Comparison of ENCODE assay signal across 1 cellular context in the genomic region with DNA sequence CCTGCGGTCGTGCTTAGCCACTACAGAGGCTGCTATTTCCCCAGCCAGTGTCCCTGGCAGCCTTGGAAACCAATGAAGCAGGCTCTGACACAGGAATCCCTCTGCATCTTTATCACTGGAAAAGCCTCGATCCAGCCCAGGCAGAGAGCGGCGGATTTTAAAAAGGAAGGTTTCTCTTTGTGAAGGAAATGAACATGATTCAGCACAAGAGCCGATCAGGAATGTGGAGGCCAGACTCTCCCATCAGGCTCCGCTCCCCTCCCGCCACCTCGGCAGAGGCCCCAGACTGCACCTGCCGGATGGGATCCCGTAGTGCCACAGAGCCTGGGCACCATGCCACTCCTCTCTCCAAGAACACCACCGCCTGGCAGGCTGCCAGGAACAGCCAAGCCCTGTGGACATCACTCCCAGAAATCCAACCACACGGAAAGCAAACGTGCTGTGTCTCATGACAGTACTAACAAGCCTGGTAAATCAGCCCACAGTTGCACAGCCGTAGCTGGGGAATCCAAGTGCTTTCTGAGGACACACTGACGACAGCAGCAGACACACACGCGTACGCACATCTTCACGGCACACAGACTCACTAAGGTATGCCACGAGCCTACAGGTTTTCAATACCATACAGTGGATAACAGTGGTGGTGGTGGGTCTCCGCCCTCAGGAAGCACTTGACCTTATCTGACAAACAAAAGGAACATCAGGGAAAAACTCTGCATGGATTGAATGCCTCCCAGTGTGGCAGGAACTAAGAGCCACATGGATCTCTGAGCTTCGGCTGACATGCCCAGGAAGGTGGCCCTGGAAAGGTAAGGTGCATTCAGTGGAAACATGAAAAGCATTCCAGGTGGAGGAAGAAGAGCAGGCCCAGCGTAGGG.
TF ChIP-seq lines count a peak whose summit lies in the region.

No MANE protein-coding gene starts in this region.

TF ChIP-seq in HEK293, 187 proteins besides CTCF, POLR2A, EP300 and RAD21 (continued from another document):
- TF ChIP-seq BCL6B (tag by site-specific recombination; IDR thresholded peaks at IDR 0.05) (peak; percentile 22; the same call in 1 of the 2 replicates), GLIS1 (tag by site-specific recombination; IDR thresholded peaks at IDR 0.05) (no peak), ZNF140 (tag by site-specific recombination; IDR thresholded peaks at IDR 0.05) (no peak), KLF10 (tag by site-specific recombination; IDR thresholded peaks at IDR 0.05) (no peak), ZNF248 (tag by site-specific recombination; IDR thresholded peaks at IDR 0.05) (no peak), ZIC2 (tag by site-specific recombination; IDR thresholded peaks at IDR 0.05) (peak; percentile 70), ZNF174 (tag by site-specific recombination; IDR thresholded peaks at IDR 0.05) (no peak), ZXDB (tag by site-specific recombination; IDR thresholded peaks at IDR 0.05) (no peak), ZNF600 (tag by site-specific recombination; IDR thresholded peaks at IDR 0.05) (peak; percentile 89), ZNF544 (tag by site-specific recombination; IDR thresholded peaks at IDR 0.05) (0 out of 2 replicates have a peak, but pooled peaks have one; percentile 61), PRDM10 (tag by site-specific recombination; IDR thresholded peaks at IDR 0.05) (peak; percentile 42; the same call in 1 of the 2 replicates), ZNF561 (tag by site-specific recombination; IDR thresholded peaks at IDR 0.05; ENCODE audit: borderline replicate concordance) (no peak), ZNF121 (tag by site-specific recombination; IDR thresholded peaks at IDR 0.05) (no peak), ZBTB17 (tag by site-specific recombination; IDR thresholded peaks at IDR 0.05) (peak; percentile 57), WT1 (tag by site-specific recombination; IDR thresholded peaks at IDR 0.05) (no peak)
